In genomic region chr17:43686957-43687356, GRCh38 we compare ENCODE assay signal across 1 cellular context. TPM values are rescaled to one million over a fixed set of nuclear protein-coding genes. Genes with fewer than 3 reads are reported as not detected.
"Had no signal": no experiment of that assay in that cellular context is flagged by ENCODE, and none has a peak within 500 bp of the region (broad histone marks: within the 10 kb centered on the region; RNA-seq: fewer than 3 reads in every experiment).

No MANE protein-coding gene starts in this region.

RNA-seq across cellular contexts. Expression of gene MEOX1, which starts 25.2 kb away (rescaled TPM):
- total RNA-seq: activated B cell treated with CpG ODN at 0.5 μM for 24 hours had no signal
